Comparison of ENCODE assay signal across 16 cellular contexts in genomic region chr3:166879661-166880060, GRCh38.
"Had no signal": no experiment of that assay in that cellular context is flagged by ENCODE, and none has a peak within 500 bp of the region (broad histone marks: within the 10 kb centered on the region; RNA-seq: fewer than 3 reads in every experiment).

No MANE protein-coding gene starts in this region.

- H3K9me3 Mint-ChIP-seq: stimulated activated naive CD8-positive, alpha-beta T cell treated with anti-CD3 and anti-CD28 coated beads, Interleukin-15, amount 100 ng/mL, for 72 hours had no signal

- H3K27ac Mint-ChIP-seq: naive thymus-derived CD4-positive, alpha-beta T cell; nephron progenitor cell; stimulated activated naive B cell treated with anti-CD40 and anti-IgM and Interleukin-4, amounts not matched to agents 10 μg/mL and 1 μg/mL and 100 μg/mL, for 72 hours; stimulated activated naive CD8-positive, alpha-beta T cell treated with anti-CD3 and anti-CD28 coated beads, Interleukin-15, amount 100 ng/mL, for 72 hours had no signal

- H3K36me3 Mint-ChIP-seq: naive thymus-derived CD4-positive, alpha-beta T cell; stimulated activated naive B cell treated with anti-CD40 and anti-IgM and Interleukin-4, amounts not matched to agents 10 μg/mL and 1 μg/mL and 100 μg/mL, for 72 hours had no signal

- H3K4me3 Mint-ChIP-seq: naive thymus-derived CD4-positive, alpha-beta T cell; nephron progenitor cell; stimulated activated naive B cell treated with anti-CD40 and anti-IgM and Interleukin-4, amounts not matched to agents 10 μg/mL and 1 μg/mL and 100 μg/mL, for 72 hours; stimulated activated naive CD8-positive, alpha-beta T cell treated with anti-CD3 and anti-CD28 coated beads, Interleukin-15, amount 100 ng/mL, for 72 hours had no signal

- H3K4me1 Mint-ChIP-seq: naive thymus-derived CD4-positive, alpha-beta T cell; nephron progenitor cell; stimulated activated naive B cell treated with anti-CD40 and anti-IgM and Interleukin-4, amounts not matched to agents 10 μg/mL and 1 μg/mL and 100 μg/mL, for 72 hours; stimulated activated naive CD8-positive, alpha-beta T cell treated with anti-CD3 and anti-CD28 coated beads, Interleukin-15, amount 100 ng/mL, for 72 hours had no signal

- ATAC-seq: esophagus mucosa; heart left ventricle; left colon; naive thymus-derived CD4-positive, alpha-beta T cell; psoas muscle; stimulated activated naive B cell treated with anti-CD40 and anti-IgM and Interleukin-4, amounts not matched to agents 10 μg/mL and 1 μg/mL and 100 μg/mL, for 72 hours; stimulated activated naive CD8-positive, alpha-beta T cell treated with anti-CD3 and anti-CD28 coated beads, Interleukin-15, amount 100 ng/mL, for 72 hours; upper lobe of right lung had no signal

- DNase-seq: dorsolateral prefrontal cortex; effector memory CD4-positive, alpha-beta T cell; heart left ventricle; hippocampal formation; left colon; naive thymus-derived CD4-positive, alpha-beta T cell; nephron progenitor cell; psoas muscle; sigmoid colon; stimulated activated CD4-positive, alpha-beta T cell treated with anti-CD3 and anti-CD28 coated beads, Interleukin-2, amount 100 ng/mL, for 24 hours; stimulated activated CD4-positive, alpha-beta T cell treated with anti-CD3 and anti-CD28 coated beads, Interleukin-4, amount 100 ng/mL, for 4 hours; stimulated activated naive B cell treated with anti-CD40 and anti-IgM and Interleukin-4, amounts not matched to agents 10 μg/mL and 1 μg/mL and 100 μg/mL, for 72 hours; stimulated activated naive CD8-positive, alpha-beta T cell treated with anti-CD3 and anti-CD28 coated beads, Interleukin-15, amount 100 ng/mL, for 72 hours; testis; upper lobe of right lung had no signal

- H3K27me3 Mint-ChIP-seq: naive thymus-derived CD4-positive, alpha-beta T cell; stimulated activated naive B cell treated with anti-CD40 and anti-IgM and Interleukin-4, amounts not matched to agents 10 μg/mL and 1 μg/mL and 100 μg/mL, for 72 hours; stimulated activated naive CD8-positive, alpha-beta T cell treated with anti-CD3 and anti-CD28 coated beads, Interleukin-15, amount 100 ng/mL, for 72 hours had no signal
